In the genomic region with DNA sequence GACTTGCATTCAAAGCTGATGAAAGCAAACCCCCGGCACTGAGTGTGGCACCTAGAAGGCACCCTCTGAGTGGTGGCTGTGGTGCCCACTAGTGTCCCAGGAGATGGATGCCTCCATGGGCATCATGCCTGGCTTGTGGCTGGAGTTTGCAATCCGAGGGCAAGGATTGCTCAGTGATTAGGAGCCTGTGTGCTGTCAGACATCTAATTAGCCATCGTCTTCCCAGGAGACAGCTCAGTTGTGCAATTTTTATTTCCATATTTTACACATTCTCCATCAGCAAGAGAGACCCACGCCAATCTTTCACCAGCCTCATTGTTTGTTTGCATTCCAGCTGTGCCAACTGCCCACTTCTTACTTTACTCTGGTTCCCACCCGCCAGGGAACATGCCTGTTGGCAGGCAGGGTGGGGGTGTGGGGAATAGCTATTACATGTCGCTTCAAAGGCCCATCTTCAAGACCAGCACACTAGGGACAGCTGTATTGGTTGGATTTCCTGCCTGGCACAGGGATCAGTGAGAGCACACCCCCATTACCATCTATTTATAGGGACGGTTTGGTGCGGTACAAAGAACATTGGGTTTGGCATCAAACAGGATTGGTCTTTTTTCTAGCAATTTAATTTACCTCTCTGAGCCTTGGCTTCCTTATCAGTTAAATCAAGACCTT, we compare ENCODE assay signal across 1 cellular context.
TF ChIP-seq lines count a peak whose summit lies in the region.

No MANE protein-coding gene starts in this region.

TF ChIP-seq in IMR-90, 13 proteins besides CTCF, POLR2A, EP300 and RAD21:
- TF ChIP-seq CEBPB (IDR thresholded peaks at IDR 0.05; ENCODE audit: low read depth, low read length) (peak; percentile 31; the same call in 1 of the 2 replicates), CHD1 (IDR thresholded peaks at IDR 0.05; ENCODE audit: low read depth, low read length) (no peak)
TF ChIP-seq in IMR-90: peak in this region for 1.
